Comparison of ENCODE assay signal across 8 cellular contexts in genomic region chr4:2962614-2963184, GRCh38. TPM values are rescaled to one million over a fixed set of nuclear protein-coding genes. Genes with fewer than 3 reads are reported as not detected.
DNase-seq lines count a peak whose midpoint lies in the region; ATAC-seq, FAIRE-seq and TF ChIP-seq lines count a peak whose summit lies in the region.

No MANE protein-coding gene starts in this region.

- H3K36me3 ChIP-seq in OCI-LY3 (replicated peaks; ENCODE audit: low read depth, low read length) (peaks cover 8% of the 10 kb centered on the region), bronchial epithelial cell (ENCODE audit: control insufficient read depth, insufficient read depth, low read length) (peaks cover 5% of the 10 kb centered on the region), stomach smooth muscle (ENCODE audit: control insufficient read depth in 2 of 2, insufficient read depth in 2 of 2, low read length in 2 of 2) (peaks cover 0 to 9% of the 10 kb centered on the region in 2 donors)

- no peak for TF ChIP-seq CTCF in OCI-LY3 (IDR thresholded peaks at IDR 0.05; ENCODE audit: low read depth, low read length)
- TF ChIP-seq CTCF in bronchial epithelial cell (IDR thresholded peaks at IDR 0.05; ENCODE audit: insufficient read depth, low read length, severe bottlenecking) = no peak

- H3K27ac ChIP-seq in OCI-LY3 (ENCODE audit: low read length) (peak overlapping the region; percentile 70), layer of hippocampus (ENCODE audit: low read depth, low read length) (peak overlapping the region; percentile 44), stomach smooth muscle (ENCODE audit: low read length) (peak overlapping the region; percentile 80)

- H3K9me3 ChIP-seq in OCI-LY3 (ENCODE audit: insufficient read depth, low read length) (no peaks in the 10 kb centered on the region), stomach smooth muscle (ENCODE audit: control insufficient read depth in 2 of 2, low read length in 2 of 2) (no peaks in the 10 kb centered on the region)

- peak overlapping the region; percentile 30; the same call in 1 of the 2 replicates for H2AFZ ChIP-seq in OCI-LY3 (ENCODE audit: low read depth, low read length)

- H3K4me1 ChIP-seq in OCI-LY3 (ENCODE audit: low read length) = peaks cover 30% of the 10 kb centered on the region
- peaks cover 22% of the 10 kb centered on the region for H3K4me1 ChIP-seq in stomach smooth muscle (ENCODE audit: control insufficient read depth, insufficient read depth, low read length)

- H3K9ac ChIP-seq in OCI-LY3 (ENCODE audit: low read length) (peak overlapping the region; percentile 79), stomach smooth muscle (ENCODE audit: low read length in 2 of 2) (peak overlapping the region; percentile 92 to 96)

- H3K4me3 ChIP-seq in OCI-LY3 (ENCODE audit: low read length) (peak overlapping the region; percentile 82), bronchial epithelial cell (ENCODE audit: low read depth, low read length) (peak overlapping the region; percentile 96), stomach smooth muscle (ENCODE audit: low read length in 2 of 2) (peak overlapping the region; percentile 84 to 97)

- H3K79me2 ChIP-seq in OCI-LY3 (ENCODE audit: low read length) = peaks cover 49% of the 10 kb centered on the region

- peaks cover 37% of the 10 kb centered on the region for H4K20me1 ChIP-seq in OCI-LY3 (ENCODE audit: insufficient read depth, low read length)

- DNase-seq in AG08396 (ENCODE audit: low spot score) (peak; percentile 56), bronchial epithelial cell (ENCODE audit: low read depth) (no peak), NCI-H510A (lab: John Stamatoyannopoulos, UW) (no peak)

- ATAC-seq in GM18499 (IDR thresholded peaks at IDR 0.05; ENCODE audit: insufficient read depth, unreplicated experiment) (peak; percentile 5), HG02970 (IDR thresholded peaks at IDR 0.05; ENCODE audit: low FRiP score, unreplicated experiment) (peak; percentile 8)

- no peaks in the 10 kb centered on the region for H3K27me3 ChIP-seq in OCI-LY3 (ENCODE audit: low read depth, low read length)
- H3K27me3 ChIP-seq in bronchial epithelial cell (ENCODE audit: control insufficient read depth, insufficient read depth, low read length) = no peaks in the 10 kb centered on the region
- H3K27me3 ChIP-seq in layer of hippocampus (ENCODE audit: control insufficient read depth, insufficient read depth, low read length) = no peaks in the 10 kb centered on the region
- no peaks in the 10 kb centered on the region for H3K27me3 ChIP-seq in stomach smooth muscle (ENCODE audit: control insufficient read depth in 1 of 2, insufficient read depth in 2 of 2, low read length in 2 of 2)

- no peak for FAIRE-seq in bronchial epithelial cell (lab: Jason Lieb, UNC)

- peak overlapping the region; percentile 88 for H3K4me2 ChIP-seq in OCI-LY3 (ENCODE audit: low read length)

RNA-seq across cellular contexts. Expression of gene NOP14, which starts 0.5 kb away (rescaled TPM):
- total RNA-seq in bronchial epithelial cell = 20.9 and 31.1 TPM in 2 replicates

RNA-seq across cellular contexts. Expression of gene GRK4, which starts 0.7 kb away (rescaled TPM):
- 1.4 and 3.7 TPM in 2 replicates for total RNA-seq in bronchial epithelial cell
